In genomic region chr4:18020671-18021469, GRCh38 we compare ENCODE assay signal across 1 cellular context.
TF ChIP-seq lines count a peak whose summit lies in the region.

No MANE protein-coding gene starts in this region.

TF ChIP-seq in IMR-90, 13 proteins besides CTCF, POLR2A, EP300 and RAD21:
- TF ChIP-seq MAZ (IDR thresholded peaks at IDR 0.05; ENCODE audit: borderline replicate concordance, low read depth, low read length) (no peak; the same call in 1 of the 2 replicates), FOS (IDR thresholded peaks at IDR 0.05; ENCODE audit: low read depth, low read length) (no peak), USF2 (IDR thresholded peaks at IDR 0.05; ENCODE audit: low read depth, low read length) (peak; percentile 57; the same call in 1 of the 2 replicates), ELK1 (IDR thresholded peaks at IDR 0.05; ENCODE audit: borderline replicate concordance, low read depth, low read length) (no peak), NFE2L2 (IDR thresholded peaks at IDR 0.05; ENCODE audit: low read depth, low read length) (no peak), RCOR1 (IDR thresholded peaks at IDR 0.05; ENCODE audit: insufficient replicate concordance, low read length) (peak; percentile 34), CEBPB (IDR thresholded peaks at IDR 0.05; ENCODE audit: low read depth, low read length) (no peak), MXI1 (IDR thresholded peaks at IDR 0.05; ENCODE audit: borderline replicate concordance, low read depth, low read length) (no peak)
